ENCODE assay signal across 20 cellular contexts in genomic region chr1:201245082-201245481, GRCh38. TPM values are rescaled to one million over a fixed set of nuclear protein-coding genes. Genes with fewer than 3 reads are reported as not detected.
DNase-seq lines count a peak whose midpoint lies in the region; FAIRE-seq and TF ChIP-seq lines count a peak whose summit lies in the region.
"Had no signal": no experiment of that assay in that cellular context is flagged by ENCODE, and none has a peak within 500 bp of the region (broad histone marks: within the 10 kb centered on the region; RNA-seq: fewer than 3 reads in every experiment).

No MANE protein-coding gene starts in this region.

- H3K27ac ChIP-seq in stomach: no peak overlapping the region
- H3K27ac ChIP-seq: adrenal gland, brain microvascular endothelial cell, C4-2B, colonic mucosa, lower lobe of right lung, neural progenitor cell, Peyer's patch had no signal

- 0 to 36% (median 10%) methylated on average over 1 of the region's 1 CpG for WGBS in stomach, 5 donors

- no peak for TF ChIP-seq EP300 in stomach (IDR thresholded peaks at IDR 0.05)

- TF ChIP-seq POLR2A in stomach (IDR thresholded peaks at IDR 0.05): no peak

- DNase-seq in activated effector memory CD4-positive, alpha-beta T cell treated with anti-CD3 and anti-CD28 coated beads, Interleukin-2, amount 50 U/mL, for 16 hours: peak; percentile 17
- DNase-seq in activated effector memory CD4-positive, alpha-beta T cell treated with Interleukin-2 at 50 U/mL for 16 hours: no peak
- DNase-seq in NCI-H2029 treated with DMSO at 0.1 percent for 48 hours (lab: John Stamatoyannopoulos, UW) (peak; percentile 62), SK-MEL-5 (ENCODE audit: low read depth, low spot score) (peak; percentile 6), stomach (no peak), glomerular visceral epithelial cell (ENCODE audit: extremely low spot score) (no peak), GM19239 (ENCODE audit: insufficient read length, low spot score) (no peak)
- DNase-seq: adrenal gland, brain microvascular endothelial cell, colonic mucosa, endodermal cell, GF-D8, H9, lower lobe of right lung, MG63, NCI-H1930, Peyer's patch had no signal

- no peak for FAIRE-seq in GM19239 (lab: Jason Lieb, UNC)
- FAIRE-seq: keratinocyte had no signal

- intact Hi-C loops in stomach (cut with DNase I; ENCODE audit: low total_unique reads): no loop called here

- no peak overlapping the region for H3K4me3 ChIP-seq in stomach
- H3K4me3 ChIP-seq: adrenal gland, colonic mucosa, lower lobe of right lung, MG63, neural progenitor cell, Peyer's patch had no signal

- H3K4me1 ChIP-seq in stomach: no peaks in the 10 kb centered on the region
- H3K4me1 ChIP-seq: adrenal gland, colonic mucosa, lower lobe of right lung, neural progenitor cell, Peyer's patch had no signal

- H3K9me3 ChIP-seq in stomach: no peaks in the 10 kb centered on the region
- H3K9me3 ChIP-seq: adrenal gland, colonic mucosa, lower lobe of right lung, MG63, Peyer's patch had no signal

- no peak for TF ChIP-seq CTCF in stomach (IDR thresholded peaks at IDR 0.05)

- H3K36me3 ChIP-seq in stomach: no peaks in the 10 kb centered on the region
- H3K36me3 ChIP-seq: adrenal gland, brain microvascular endothelial cell, colonic mucosa, lower lobe of right lung, MG63, Peyer's patch had no signal

- in situ Hi-C loops in SK-MEL-5 (cut with HindIII; ENCODE audit: low pct_unique_long_range_greater_than_20kb, low sequenced_read_pairs): no loop called here

- H3K27me3 ChIP-seq in stomach: peaks cover 0 to 12% (median 0%) of the 10 kb centered on the region in 3 donors
- H3K27me3 ChIP-seq: colonic mucosa, Peyer's patch had no signal

RNA-seq across cellular contexts. Expression of gene PKP1, which starts 38.2 kb away (rescaled TPM):
- total RNA-seq in SK-MEL-5 (2014; rRNA removed; shearing (Covaris generic)): not detected in 2 replicates
- not detected in 2 replicates for polyA plus RNA-seq in SK-MEL-5 (2015; cell fraction: cytosol; rRNA removed)
- polyA plus RNA-seq in SK-MEL-5 (2015; cell fraction: nucleus; rRNA removed): not detected in 2 replicates
- total RNA-seq in stomach: 1 to 10 TPM in 1 of 5 donors, under 1 TPM in 3, not detected in 1; under 0.01 to 3.5 (median 0.40) TPM
- polyA plus RNA-seq in stomach: 10 to 100 TPM in 1 of 3 donors, under 1 TPM in 1, not detected in 1; 0.12 to 42.2 TPM

RNA-seq across cellular contexts. Expression of gene IGFN1, which starts 54.5 kb away (rescaled TPM):
- 0.19 and 0.50 TPM in 2 replicates for total RNA-seq in SK-MEL-5 (2014; rRNA removed; shearing (Covaris generic))
- 0.06 and 0.09 TPM in 2 replicates for polyA plus RNA-seq in SK-MEL-5 (2015; cell fraction: cytosol; rRNA removed)
- 1.4 and 1.8 TPM in 2 replicates for polyA plus RNA-seq in SK-MEL-5 (2015; cell fraction: nucleus; rRNA removed)
- total RNA-seq in stomach: under 1 TPM in 2 of 5 donors, not detected in 3; under 0.01 to 0.55 TPM
- under 1 TPM; under 0.01 to 0.15 (median 0.05) TPM for polyA plus RNA-seq in stomach
- total RNA-seq: endodermal cell, H9, Peyer's patch had no signal
- polyA plus RNA-seq: keratinocyte had no signal

Comparison
In these comparisons a context has a peak if more than half of its experiments do, and no peak if none do; other contexts are left out.
1. DNase-seq: peak in activated effector memory CD4-positive, alpha-beta T cell treated with anti-CD3 and anti-CD28 coated beads, Interleukin-2, amount 50 U/mL, for 16 hours (single experiment), NCI-H2029 treated with DMSO at 0.1 percent for 48 hours (single experiment) and SK-MEL-5 (single experiment); none in activated effector memory CD4-positive, alpha-beta T cell treated with Interleukin-2 at 50 U/mL for 16 hours (single experiment), stomach (single experiment), glomerular visceral epithelial cell (single experiment) and GM19239 (single experiment).